ENCODE assay signal across 1 cellular context in genomic region chr21:33403786-33404571, GRCh38.
TF ChIP-seq lines count a peak whose summit lies in the region.

No MANE protein-coding gene starts in this region.

TF ChIP-seq in K562, 482 proteins besides CTCF, POLR2A, EP300 and RAD21 (continued from another document and continues in another):
- TF ChIP-seq, protein P1, sequence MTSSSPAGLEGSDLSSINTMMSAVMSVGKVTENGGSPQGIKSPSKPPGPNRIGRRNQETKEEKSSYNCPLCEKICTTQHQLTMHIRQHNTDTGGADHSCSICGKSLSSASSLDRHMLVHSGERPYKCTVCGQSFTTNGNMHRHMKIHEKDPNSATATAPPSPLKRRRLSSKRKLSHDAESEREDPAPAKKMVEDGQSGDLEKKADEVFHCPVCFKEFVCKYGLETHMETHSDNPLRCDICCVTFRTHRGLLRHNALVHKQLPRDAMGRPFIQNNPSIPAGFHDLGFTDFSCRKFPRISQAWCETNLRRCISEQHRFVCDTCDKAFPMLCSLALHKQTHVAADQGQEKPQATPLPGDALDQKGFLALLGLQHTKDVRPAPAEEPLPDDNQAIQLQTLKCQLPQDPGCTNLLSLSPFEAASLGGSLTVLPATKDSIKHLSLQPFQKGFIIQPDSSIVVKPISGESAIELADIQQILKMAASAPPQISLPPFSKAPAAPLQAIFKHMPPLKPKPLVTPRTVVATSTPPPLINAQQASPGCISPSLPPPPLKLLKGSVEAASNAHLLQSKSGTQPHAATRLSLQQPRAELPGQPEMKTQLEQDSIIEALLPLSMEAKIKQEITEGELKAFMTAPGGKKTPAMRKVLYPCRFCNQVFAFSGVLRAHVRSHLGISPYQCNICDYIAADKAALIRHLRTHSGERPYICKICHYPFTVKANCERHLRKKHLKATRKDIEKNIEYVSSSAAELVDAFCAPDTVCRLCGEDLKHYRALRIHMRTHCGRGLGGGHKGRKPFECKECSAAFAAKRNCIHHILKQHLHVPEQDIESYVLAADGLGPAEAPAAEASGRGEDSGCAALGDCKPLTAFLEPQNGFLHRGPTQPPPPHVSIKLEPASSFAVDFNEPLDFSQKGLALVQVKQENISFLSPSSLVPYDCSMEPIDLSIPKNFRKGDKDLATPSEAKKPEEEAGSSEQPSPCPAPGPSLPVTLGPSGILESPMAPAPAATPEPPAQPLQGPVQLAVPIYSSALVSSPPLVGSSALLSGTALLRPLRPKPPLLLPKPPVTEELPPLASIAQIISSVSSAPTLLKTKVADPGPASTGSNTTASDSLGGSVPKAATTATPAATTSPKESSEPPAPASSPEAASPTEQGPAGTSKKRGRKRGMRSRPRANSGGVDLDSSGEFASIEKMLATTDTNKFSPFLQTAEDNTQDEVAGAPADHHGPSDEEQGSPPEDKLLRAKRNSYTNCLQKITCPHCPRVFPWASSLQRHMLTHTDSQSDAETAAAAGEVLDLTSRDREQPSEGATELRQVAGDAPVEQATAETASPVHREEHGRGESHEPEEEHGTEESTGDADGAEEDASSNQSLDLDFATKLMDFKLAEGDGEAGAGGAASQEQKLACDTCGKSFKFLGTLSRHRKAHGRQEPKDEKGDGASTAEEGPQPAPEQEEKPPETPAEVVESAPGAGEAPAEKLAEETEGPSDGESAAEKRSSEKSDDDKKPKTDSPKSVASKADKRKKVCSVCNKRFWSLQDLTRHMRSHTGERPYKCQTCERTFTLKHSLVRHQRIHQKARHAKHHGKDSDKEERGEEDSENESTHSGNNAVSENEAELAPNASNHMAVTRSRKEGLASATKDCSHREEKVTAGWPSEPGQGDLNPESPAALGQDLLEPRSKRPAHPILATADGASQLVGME (CRISPR knock-in tag; IDR thresholded peaks at IDR 0.05) = no peak
- TF ChIP-seq ELF2 (CRISPR knock-in tag; IDR thresholded peaks at IDR 0.05) (no peak), NUFIP1 (IDR thresholded peaks at IDR 0.05; ENCODE audit: partially characterized antibody) (no peak), IRF1 (CRISPR knock-in tag; IDR thresholded peaks at IDR 0.05; ENCODE audit: borderline replicate concordance) (no peak), ZFP36 (IDR thresholded peaks at IDR 0.05; ENCODE audit: low read depth, low read length, partially characterized antibody) (no peak), TAF9B (IDR thresholded peaks at IDR 0.05; ENCODE audit: partially characterized antibody) (no peak), RAD51 (IDR thresholded peaks at IDR 0.05; ENCODE audit: borderline replicate concordance, low read depth) (no peak), FOXK2 (conservative IDR thresholded peaks at IDR 0.05 in 1 of 2, IDR thresholded peaks at IDR 0.05 in 1 of 2; ENCODE audit: low read depth in 2 of 2) (no peak), ETV1 (tag; conservative IDR thresholded peaks at IDR 0.05; ENCODE audit: low read depth) (no peak), BRD4 (IDR thresholded peaks at IDR 0.05) (no peak), TEAD4 (IDR thresholded peaks at IDR 0.05; ENCODE audit: low read length) (no peak), TEAD4 (CRISPR knock-in tag; IDR thresholded peaks at IDR 0.05; ENCODE audit: borderline replicate concordance) (no peak), CBX2 (IDR thresholded peaks at IDR 0.05; ENCODE audit: insufficient read depth, low read length, poor library complexity, severe bottlenecking) (no peak), ZBTB1 (CRISPR knock-in tag; IDR thresholded peaks at IDR 0.05; ENCODE audit: borderline replicate concordance, low read depth) (no peak), ZNF354B (CRISPR knock-in tag; IDR thresholded peaks at IDR 0.05) (no peak), CBX3 (IDR thresholded peaks at IDR 0.05; ENCODE audit: borderline replicate concordance in 1 of 2, low read length in 2 of 2) (no peak), SMAD1 (IDR thresholded peaks at IDR 0.05; ENCODE audit: low read depth, low read length, partially characterized antibody) (no peak), SMARCB1 (IDR thresholded peaks at IDR 0.05; ENCODE audit: insufficient read length, low read depth) (no peak), BCL6 (CRISPR knock-in tag; IDR thresholded peaks at IDR 0.05) (no peak), SIN3A (IDR thresholded peaks at IDR 0.05; ENCODE audit: borderline replicate concordance in 2 of 2, control insufficient read depth in 1 of 2, low read depth in 2 of 2, low read length in 2 of 2) (no peak), ZNF764 (CRISPR knock-in tag; IDR thresholded peaks at IDR 0.05; ENCODE audit: low read depth) (no peak), NFATC3 (IDR thresholded peaks at IDR 0.05) (no peak), NEUROD1 (IDR thresholded peaks at IDR 0.05; ENCODE audit: borderline replicate concordance, low read depth, low read length, partially characterized antibody) (no peak), SIX5 (IDR thresholded peaks at IDR 0.05; ENCODE audit: borderline replicate concordance in 1 of 2, insufficient read depth in 1 of 2, low read depth in 1 of 2, low read length in 2 of 2) (no peak), PTRF (tag; IDR thresholded peaks at IDR 0.05) (no peak), U2AF1 (optimal IDR thresholded peaks at IDR 0.05; ENCODE audit: low read depth, low read length) (no peak), ETS2 (tag; IDR thresholded peaks at IDR 0.05; ENCODE audit: borderline replicate concordance, poor library complexity, severe bottlenecking) (no peak), ZFPM2 (CRISPR knock-in tag; IDR thresholded peaks at IDR 0.05) (no peak), MAZ (CRISPR knock-in tag; conservative IDR thresholded peaks at IDR 0.05 in 1 of 2, IDR thresholded peaks at IDR 0.05 in 1 of 2) (peak; percentile 48 to 55; a peak in 2 of 4 replicates), SMAD4 (CRISPR knock-in tag; conservative IDR thresholded peaks at IDR 0.05) (0 out of 2 replicates have a peak, but pooled peaks have one; percentile 33), USF2 (CRISPR knock-in tag; IDR thresholded peaks at IDR 0.05) (no peak), NONO (IDR thresholded peaks at IDR 0.05; ENCODE audit: low read depth in 2 of 2, low read length in 1 of 2) (peak in 1 of 2 experiments; percentile 51; a peak in 1 of 4 replicates), TCF15 (CRISPR knock-in tag; IDR thresholded peaks at IDR 0.05) (no peak), ZC3H11A (IDR thresholded peaks at IDR 0.05; ENCODE audit: low read depth, low read length) (no peak), EZH2 (IDR thresholded peaks at IDR 0.05; ENCODE audit: borderline replicate concordance, low read depth, low read length) (no peak), RUNX1 (IDR thresholded peaks at IDR 0.05; ENCODE audit: low read depth) (no peak), TSHZ1 (CRISPR knock-in tag; IDR thresholded peaks at IDR 0.05) (no peak), PCBP1 (IDR thresholded peaks at IDR 0.05; ENCODE audit: low read depth, low read length, poor library complexity, severe bottlenecking) (no peak), PBX2 (CRISPR knock-in tag; IDR thresholded peaks at IDR 0.05; ENCODE audit: low read depth) (no peak), PBX2 (tag; conservative IDR thresholded peaks at IDR 0.05; ENCODE audit: low read depth) (no peak), ZNF239 (CRISPR knock-in tag; IDR thresholded peaks at IDR 0.05) (no peak), MCM3 (IDR thresholded peaks at IDR 0.05) (no peak), ADNP (tag; IDR thresholded peaks at IDR 0.05) (no peak)
- TF ChIP-seq, protein P2, sequence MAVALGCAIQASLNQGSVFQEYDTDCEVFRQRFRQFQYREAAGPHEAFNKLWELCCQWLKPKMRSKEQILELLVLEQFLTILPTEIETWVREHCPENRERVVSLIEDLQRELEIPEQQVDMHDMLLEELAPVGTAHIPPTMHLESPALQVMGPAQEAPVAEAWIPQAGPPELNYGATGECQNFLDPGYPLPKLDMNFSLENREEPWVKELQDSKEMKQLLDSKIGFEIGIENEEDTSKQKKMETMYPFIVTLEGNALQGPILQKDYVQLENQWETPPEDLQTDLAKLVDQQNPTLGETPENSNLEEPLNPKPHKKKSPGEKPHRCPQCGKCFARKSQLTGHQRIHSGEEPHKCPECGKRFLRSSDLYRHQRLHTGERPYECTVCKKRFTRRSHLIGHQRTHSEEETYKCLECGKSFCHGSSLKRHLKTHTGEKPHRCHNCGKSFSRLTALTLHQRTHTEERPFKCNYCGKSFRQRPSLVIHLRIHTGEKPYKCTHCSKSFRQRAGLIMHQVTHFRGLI (CRISPR knock-in tag; IDR thresholded peaks at IDR 0.05) = no peak
